Comparison of ENCODE assay signal across 8 cellular contexts in genomic region chr12:12563529-12563928, GRCh38. TPM values are rescaled to one million over a fixed set of nuclear protein-coding genes. Genes with fewer than 3 reads are reported as not detected.
DNase-seq lines count a peak whose midpoint lies in the region; ATAC-seq, FAIRE-seq and TF ChIP-seq lines count a peak whose summit lies in the region.

No MANE protein-coding gene starts in this region.

- no peaks in the 10 kb centered on the region for H3K27me3 Mint-ChIP-seq in activated CD4-positive, alpha-beta T cell treated with anti-CD3 and anti-CD28 coated beads for 36 hours
- no peaks in the 10 kb centered on the region for H3K27me3 Mint-ChIP-seq in activated CD8-positive, alpha-beta T cell treated with anti-CD3 and anti-CD28 coated beads for 36 hours

- peak overlapping the region; percentile 6 for H3K4me2 ChIP-seq in keratinocyte (ENCODE audit: control insufficient read depth, extremely low read depth, insufficient read depth, low read depth, low read length)

- no peaks in the 10 kb centered on the region for H3K9me1 ChIP-seq in keratinocyte (ENCODE audit: control insufficient read depth, extremely low read depth, insufficient read depth, low read length)

- no peaks in the 10 kb centered on the region for H3K9me3 ChIP-seq in keratinocyte (ENCODE audit: control insufficient read depth, low read depth, low read length)

- H3K4me1 ChIP-seq in keratinocyte (ENCODE audit: control insufficient read depth, extremely low read depth, insufficient read depth, low read length), result peaks cover 19% of the 10 kb centered on the region

- H3K27me3 ChIP-seq in keratinocyte (ENCODE audit: control insufficient read depth, extremely low read depth, insufficient read depth, low read length), result no peaks in the 10 kb centered on the region
- no peaks in the 10 kb centered on the region; the same call in 1 of the 2 replicates for H3K27me3 ChIP-seq in H7 (ENCODE audit: control insufficient read depth, insufficient read depth, low read length)

- peak overlapping the region; percentile 67 for H3K27ac ChIP-seq in keratinocyte (ENCODE audit: control insufficient read depth, insufficient read depth, low read length)
- H3K27ac ChIP-seq in substantia nigra (ENCODE audit: low read depth, low read length, poor library complexity, severe bottlenecking), result peak overlapping the region; percentile 100

- peaks cover 17% of the 10 kb centered on the region for H3K79me2 ChIP-seq in keratinocyte (ENCODE audit: control insufficient read depth, insufficient read depth, low read length)

- DNase-seq in activated CD4-positive, alpha-beta T cell treated with anti-CD3 and anti-CD28 coated beads for 36 hours, result no peak
- DNase-seq in activated CD4-positive, alpha-beta T cell treated with anti-CD3 and anti-CD28 coated beads for 1 hour, result no peak
- no peak for DNase-seq in activated CD8-positive, alpha-beta T cell treated with anti-CD3 and anti-CD28 coated beads for 36 hours
- DNase-seq in keratinocyte (ENCODE audit: low read depth, low spot score), result no peak
- DNase-seq in substantia nigra (lab: John Stamatoyannopoulos, UW), result peak in 10 of 49 donors; percentile 7 to 65 (median 42)
- no peak for DNase-seq in NCI-H1048 (lab: John Stamatoyannopoulos, UW)
- no peak for DNase-seq in KBM-7
- no peak for DNase-seq in H7

- H3K4me3 ChIP-seq in keratinocyte (ENCODE audit: control insufficient read depth in 2 of 3, extremely low read depth in 1 of 3, insufficient read depth in 2 of 3, low read depth in 1 of 3, low read length in 3 of 3) (no peak overlapping the region), H7 (ENCODE audit: insufficient read depth, low read depth, low read length) (no peak overlapping the region)

- no peak for ATAC-seq in activated CD4-positive, alpha-beta T cell treated with anti-CD3 and anti-CD28 coated beads for 36 hours
- ATAC-seq in activated CD8-positive, alpha-beta T cell treated with anti-CD3 and anti-CD28 coated beads for 36 hours, result no peak

- peak overlapping the region; percentile 78 for H3K4me3 Mint-ChIP-seq in activated CD4-positive, alpha-beta T cell treated with anti-CD3 and anti-CD28 coated beads for 36 hours
- no peak overlapping the region for H3K4me3 Mint-ChIP-seq in activated CD8-positive, alpha-beta T cell treated with anti-CD3 and anti-CD28 coated beads for 36 hours

- H3K36me3 Mint-ChIP-seq in activated CD4-positive, alpha-beta T cell treated with anti-CD3 and anti-CD28 coated beads for 36 hours (ENCODE audit: low read depth), result peaks cover 14% of the 10 kb centered on the region
- peaks cover 6% of the 10 kb centered on the region for H3K36me3 Mint-ChIP-seq in activated CD8-positive, alpha-beta T cell treated with anti-CD3 and anti-CD28 coated beads for 36 hours (ENCODE audit: low read depth)

- dilution Hi-C loops in keratinocyte (cut with MboI; ENCODE audit: extremely low pct_ligation_motif_present, low sequenced_read_pairs), result no loop called here

- in situ Hi-C loops in KBM-7 (cut with MboI; ENCODE audit: low pct_unique_long_range_greater_than_20kb, low sequenced_read_pairs), result no loop called here

- no peak overlapping the region for H3K9ac ChIP-seq in keratinocyte (ENCODE audit: control insufficient read depth, extremely low read depth, insufficient read depth, low read length)

- intact Hi-C loops in activated CD4-positive, alpha-beta T cell treated with anti-CD3 and anti-CD28 coated beads for 36 hours (cut with DNase I, micrococcal nuclease), result loop anchor here (1.0 to 5.0 kb wide), 13 partner anchors 19 to 556 kb away; partner anchors contain the start of genes CDKN1B (in 2 of the 2) and BORCS5 (in 1 of the 2)
- intact Hi-C loops in activated CD8-positive, alpha-beta T cell treated with anti-CD3 and anti-CD28 coated beads for 36 hours (cut with micrococcal nuclease), result loop anchor here (5.0 kb wide), 2 partner anchors 56 to 174 kb away; no protein-coding TSS in a partner anchor

- CTCF ChIA-PET in activated CD4-positive, alpha-beta T cell treated with anti-CD3 and anti-CD28 coated beads for 36 hours (lab: Charles Lee), result interaction anchor here (0.6 to 2.6 kb wide), 26 partner anchors 9 to 313 kb away, joined by 3 to 26 read pairs (median 4); no protein-coding TSS in a partner anchor
- CTCF ChIA-PET in activated CD8-positive, alpha-beta T cell treated with anti-CD3 and anti-CD28 coated beads for 36 hours (lab: Charles Lee), result interaction anchor here (0.6 to 2.6 kb wide), 38 partner anchors 8 to 205 kb away, joined by 3 to 34 read pairs (median 4); no protein-coding TSS in a partner anchor

- H3K9me3 Mint-ChIP-seq in activated CD4-positive, alpha-beta T cell treated with anti-CD3 and anti-CD28 coated beads for 36 hours (ENCODE audit: low read depth), result no peaks in the 10 kb centered on the region
- H3K9me3 Mint-ChIP-seq in activated CD8-positive, alpha-beta T cell treated with anti-CD3 and anti-CD28 coated beads for 36 hours, result peaks cover 3% of the 10 kb centered on the region

- no peak for TF ChIP-seq CTCF in activated CD8-positive, alpha-beta T cell treated with anti-CD3 and anti-CD28 coated beads for 36 hours (IDR thresholded peaks at IDR 0.05)
- no peak for TF ChIP-seq CTCF in keratinocyte (optimal IDR thresholded peaks at IDR 0.05 in 1 of 3, IDR thresholded peaks at IDR 0.05 in 1 of 3, conservative IDR thresholded peaks at IDR 0.05 in 1 of 3; ENCODE audit: extremely low read depth in 1 of 3, insufficient read depth in 2 of 3, low read length in 3 of 3)

- POLR2A ChIA-PET in activated CD4-positive, alpha-beta T cell treated with anti-CD3 and anti-CD28 coated beads for 36 hours (lab: Charles Lee), result interaction anchor here (0.7 to 1.4 kb wide), 7 partner anchors 12 to 173 kb away, joined by 3 to 6 read pairs (median 4); no protein-coding TSS in a partner anchor
- POLR2A ChIA-PET in activated CD8-positive, alpha-beta T cell treated with anti-CD3 and anti-CD28 coated beads for 36 hours (lab: Charles Lee), result interaction anchor here (0.7 to 1.8 kb wide), 13 partner anchors 12 to 207 kb away, joined by 3 to 7 read pairs (median 4); partner anchors contain the start of gene BORCS5

- peaks cover 0 to under 1% of the 10 kb centered on the region in 2 experiments for H3K36me3 ChIP-seq in keratinocyte (ENCODE audit: control insufficient read depth in 2 of 2, extremely low read depth in 1 of 2, insufficient read depth in 2 of 2, low read length in 2 of 2)
- no peaks in the 10 kb centered on the region for H3K36me3 ChIP-seq in H7 (replicated peaks; ENCODE audit: control insufficient read depth, insufficient read depth, low read length)

- peak; percentile 5 for FAIRE-seq in keratinocyte (lab: Jason Lieb, UNC)

- peak overlapping the region; percentile 10 for H2AFZ ChIP-seq in keratinocyte (ENCODE audit: control insufficient read depth, low read length)

- H3K4me1 Mint-ChIP-seq in activated CD4-positive, alpha-beta T cell treated with anti-CD3 and anti-CD28 coated beads for 36 hours, result peaks cover 30% of the 10 kb centered on the region
- peaks cover 26% of the 10 kb centered on the region for H3K4me1 Mint-ChIP-seq in activated CD8-positive, alpha-beta T cell treated with anti-CD3 and anti-CD28 coated beads for 36 hours (ENCODE audit: low read depth)

- H4K20me1 ChIP-seq in keratinocyte (ENCODE audit: control insufficient read depth, extremely low read depth, insufficient read depth, low read length), result no peaks in the 10 kb centered on the region

- peak overlapping the region; percentile 24 for H3K27ac Mint-ChIP-seq in activated CD4-positive, alpha-beta T cell treated with anti-CD3 and anti-CD28 coated beads for 36 hours
- peak overlapping the region; percentile 90 for H3K27ac Mint-ChIP-seq in activated CD8-positive, alpha-beta T cell treated with anti-CD3 and anti-CD28 coated beads for 36 hours

RNA-seq across cellular contexts. Expression of gene DUSP16, which starts 0.9 kb away (rescaled TPM):
- 10 to 100 TPM; 39.3 to 40.4 TPM for total RNA-seq in activated CD4-positive, alpha-beta T cell treated with anti-CD3 and anti-CD28 coated beads for 36 hours
- 10 to 100 TPM; 28.2 to 30.2 TPM for total RNA-seq in activated CD8-positive, alpha-beta T cell treated with anti-CD3 and anti-CD28 coated beads for 36 hours
- 7.6 to 9.3 TPM (median 8.2 TPM) in 3 replicates for polyA plus RNA-seq in keratinocyte
- polyA plus RNA-seq in keratinocyte (2011; ENCODE audit: low read depth), result 7.3 TPM
- 6.3 and 9.5 TPM in 2 replicates for polyA plus RNA-seq in keratinocyte (2011; cell fraction: cytosol; rRNA removed)
- polyA plus RNA-seq in keratinocyte (2011; cell fraction: nucleus; rRNA removed), result 8.6 and 10.2 TPM in 2 replicates
- polyA plus RNA-seq in keratinocyte (2012; ENCODE audit: low replicate concordance), result 7.0 and 11.6 TPM in 2 replicates
- 11.5 to 15.7 TPM (median 12.1 TPM) in 3 replicates for polyA minus RNA-seq in keratinocyte
- polyA minus RNA-seq in keratinocyte (2011; cell fraction: cytosol; rRNA and poly(A)+ RNA removed), result 5.6 TPM
- 7.9 and 18.6 TPM in 2 replicates for polyA minus RNA-seq in keratinocyte (2011; cell fraction: nucleus; rRNA and poly(A)+ RNA removed)
- total RNA-seq in H7 (2014; rRNA removed; shearing (Covaris generic)), result 13.6 and 17.2 TPM in 2 replicates

RNA-seq across cellular contexts. Expression of gene CREBL2, which starts 48.1 kb away (rescaled TPM):
- total RNA-seq in activated CD4-positive, alpha-beta T cell treated with anti-CD3 and anti-CD28 coated beads for 36 hours, result 10 to 100 TPM; 16.8 to 20.2 TPM
- total RNA-seq in activated CD8-positive, alpha-beta T cell treated with anti-CD3 and anti-CD28 coated beads for 36 hours, result 10 to 100 TPM; 12.7 to 14.9 TPM
- polyA plus RNA-seq in keratinocyte, result 11.3 to 15.8 TPM (median 11.8 TPM) in 3 replicates
- 5.2 TPM for polyA plus RNA-seq in keratinocyte (2011; ENCODE audit: low read depth)
- polyA plus RNA-seq in keratinocyte (2011; cell fraction: cytosol; rRNA removed), result 10.6 and 17.0 TPM in 2 replicates
- polyA plus RNA-seq in keratinocyte (2011; cell fraction: nucleus; rRNA removed), result 5.2 and 6.6 TPM in 2 replicates
- 7.6 and 14.4 TPM in 2 replicates for polyA plus RNA-seq in keratinocyte (2012; ENCODE audit: low replicate concordance)
- polyA minus RNA-seq in keratinocyte, result 5.2 to 13.9 TPM (median 9.2 TPM) in 3 replicates
- 9.8 TPM for polyA minus RNA-seq in keratinocyte (2011; cell fraction: cytosol; rRNA and poly(A)+ RNA removed)
- polyA minus RNA-seq in keratinocyte (2011; cell fraction: nucleus; rRNA and poly(A)+ RNA removed), result 4.5 and 6.9 TPM in 2 replicates
- 28.1 and 33.7 TPM in 2 replicates for total RNA-seq in H7 (2014; rRNA removed; shearing (Covaris generic))
